In the genomic region with DNA sequence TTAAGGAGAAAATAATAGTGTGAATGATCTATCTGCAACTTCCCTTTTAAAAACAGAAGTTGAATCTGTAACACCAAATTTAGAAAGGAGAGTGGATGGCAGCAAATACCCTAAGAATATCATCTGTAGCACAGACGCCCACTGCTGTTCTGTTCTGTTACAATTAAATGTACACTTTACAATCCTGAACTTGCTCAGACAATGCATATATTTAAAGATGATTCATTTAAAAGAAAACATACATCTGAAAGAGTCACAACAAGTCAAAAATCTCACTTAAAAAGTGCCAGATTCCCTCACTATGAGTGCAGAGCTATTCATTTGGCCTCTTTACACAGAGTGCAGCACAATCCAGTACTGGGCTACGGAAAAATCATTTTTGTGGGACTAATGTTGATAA, we compare ENCODE assay signal across 11 cellular contexts. TPM values are rescaled to one million over a fixed set of nuclear protein-coding genes. Genes with fewer than 3 reads are reported as not detected.
DNase-seq lines count a peak whose midpoint lies in the region; ATAC-seq and TF ChIP-seq lines count a peak whose summit lies in the region.
"Had no signal": no experiment of that assay in that cellular context is flagged by ENCODE, and none has a peak within 500 bp of the region (broad histone marks: within the 10 kb centered on the region; RNA-seq: fewer than 3 reads in every experiment).

No MANE protein-coding gene starts in this region.

- no peak overlapping the region for H3T11ph ChIP-seq in H9 (ENCODE audit: low read length)

- H4K91ac ChIP-seq in H9 (ENCODE audit: insufficient read length, low read depth, low read length): no peak overlapping the region

- H4K5ac ChIP-seq in H9 (ENCODE audit: insufficient read length, low read depth, low read length): no peak overlapping the region

- no peak for TF ChIP-seq POLR2A in NB4 (IDR thresholded peaks at IDR 0.05; ENCODE audit: extremely low read depth, insufficient read length)

- peaks cover 0 to 1% (median 0%) of the 10 kb centered on the region in 3 donors for H3K27me3 Mint-ChIP-seq in CD14-positive monocyte (ENCODE audit: low read depth in 3 of 3)
- no peaks in the 10 kb centered on the region for H3K27me3 Mint-ChIP-seq in dendritic cell treated with granulocyte-macrophage colony-stimulating factor and Interleukin-4, amounts not matched to agents 40 ng/mL and 50 ng/mL, for 4 days
- H3K27me3 Mint-ChIP-seq in glutamatergic neuron (ENCODE audit: unreplicated experiment): no peaks in the 10 kb centered on the region
- peaks cover 18% of the 10 kb centered on the region for H3K27me3 Mint-ChIP-seq in H9 (ENCODE audit: low read depth)

- no peak overlapping the region for H2BK15ac ChIP-seq in H9 (ENCODE audit: low read depth, low read length)

- WGBS in H9 (ENCODE audit: extremely low coverage, insufficient read length, low lambda C conversion rate): no CpG with 5 or more reads among the region's 2 CpGs

- ATAC-seq in GM19463 (IDR thresholded peaks at IDR 0.05; ENCODE audit: unreplicated experiment): peak; percentile 44
- ATAC-seq in GM21367 (IDR thresholded peaks at IDR 0.05; ENCODE audit: unreplicated experiment): no peak

- no peak overlapping the region for H3K4ac ChIP-seq in H9 (ENCODE audit: low read depth, low read length)

- H2BK12ac ChIP-seq in H9 (ENCODE audit: insufficient read length, low read depth, low read length): no peak overlapping the region

- H3K9me3 Mint-ChIP-seq in CD14-positive monocyte (no peaks in the 10 kb centered on the region), glutamatergic neuron (ENCODE audit: unreplicated experiment) (no peaks in the 10 kb centered on the region), H9 (no peaks in the 10 kb centered on the region)
- no peaks in the 10 kb centered on the region for H3K9me3 Mint-ChIP-seq in dendritic cell treated with granulocyte-macrophage colony-stimulating factor and Interleukin-4, amounts not matched to agents 40 ng/mL and 50 ng/mL, for 4 days
- H3K9me3 Mint-ChIP-seq: nephron progenitor cell had no signal

- H3K79me1 ChIP-seq in H9 (ENCODE audit: insufficient read depth, low read depth, low read length, poor library complexity, severe bottlenecking): no peaks in the 10 kb centered on the region

- H3K23ac ChIP-seq in H9 (ENCODE audit: insufficient read length, low read depth, low read length): no peak overlapping the region

- H3K4me2 ChIP-seq in H9 (ENCODE audit: insufficient read depth, insufficient read length, low read length): no peak overlapping the region

- no peak overlapping the region for H2BK20ac ChIP-seq in H9 (ENCODE audit: low read depth, low read length, poor library complexity, severe bottlenecking)

- TF ChIP-seq CTCF in CD14-positive monocyte (IDR thresholded peaks at IDR 0.05) (no peak), NB4 (IDR thresholded peaks at IDR 0.05; ENCODE audit: low read depth, low read length) (peak; percentile 7), glutamatergic neuron (IDR thresholded peaks at IDR 0.05; ENCODE audit: partially characterized antibody, unreplicated experiment) (no peak), H9 (conservative IDR thresholded peaks at IDR 0.05) (no peak)

- no peaks in the 10 kb centered on the region for H3K4me1 ChIP-seq in H9 (ENCODE audit: insufficient read depth, low read length)

- no peaks in the 10 kb centered on the region; the same call in 1 of the 2 replicates for H3K27me3 ChIP-seq in H9 (ENCODE audit: insufficient read depth, low read length)

- DNase-seq in CD14-positive monocyte (ENCODE audit: low spot score) (no peak), NB4 (ENCODE audit: low read depth) (peak; percentile 74), EL (no peak), glutamatergic neuron (no peak), H9 (no peak)
- DNase-seq: NCI-H526 treated with DMSO at 0.1 percent for 48 hours; nephron progenitor cell; stimulated activated CD4-positive, alpha-beta T cell treated with anti-CD3 and anti-CD28 coated beads, Interleukin-12 subunit alpha, Interleukin-12 subunit beta, amount 100 ng/mL, for 4 hours had no signal

- H3K36me3 Mint-ChIP-seq in CD14-positive monocyte (peaks cover 8 to 9% of the 10 kb centered on the region in 2 donors), glutamatergic neuron (ENCODE audit: unreplicated experiment) (no peaks in the 10 kb centered on the region), H9 (ENCODE audit: insufficient read depth in 1 of 3, low read depth in 3 of 3) (no peaks in the 10 kb centered on the region)
- no peaks in the 10 kb centered on the region for H3K36me3 Mint-ChIP-seq in dendritic cell treated with granulocyte-macrophage colony-stimulating factor and Interleukin-4, amounts not matched to agents 40 ng/mL and 50 ng/mL, for 4 days (ENCODE audit: low read depth)

- no peak overlapping the region for H2BK5ac ChIP-seq in H9 (ENCODE audit: insufficient read length, low read length)

- H3K23me2 ChIP-seq in H9 (ENCODE audit: insufficient read length, low read depth, low read length, poor library complexity, severe bottlenecking): no peaks in the 10 kb centered on the region

- peak overlapping the region in 5 of 7 donors; percentile 1 to 83 (median 61) for H3K27ac Mint-ChIP-seq in CD14-positive monocyte
- H3K27ac Mint-ChIP-seq in dendritic cell treated with granulocyte-macrophage colony-stimulating factor and Interleukin-4, amounts not matched to agents 40 ng/mL and 50 ng/mL, for 4 days: peak overlapping the region; percentile 46
- H3K27ac Mint-ChIP-seq in glutamatergic neuron (ENCODE audit: unreplicated experiment): no peak overlapping the region
- H3K27ac Mint-ChIP-seq in H9: no peak overlapping the region
- H3K27ac Mint-ChIP-seq: nephron progenitor cell had no signal

- H3K14ac ChIP-seq in H9 (ENCODE audit: insufficient read depth, low read length): no peak overlapping the region

- no peak overlapping the region for H2AK5ac ChIP-seq in H9 (ENCODE audit: insufficient read length, low read length)

- H2BK120ac ChIP-seq in H9 (ENCODE audit: low read depth, low read length, poor library complexity, severe bottlenecking): no peak overlapping the region

- H3K4me3 ChIP-seq in NB4 (ENCODE audit: low read depth, low read length): no peak overlapping the region

- H3K4me1 Mint-ChIP-seq in CD14-positive monocyte (peaks cover 47% of the 10 kb centered on the region), glutamatergic neuron (ENCODE audit: low read depth, unreplicated experiment) (peaks cover 4% of the 10 kb centered on the region), H9 (peaks cover 5% of the 10 kb centered on the region in 2 experiments)
- peaks cover 33% of the 10 kb centered on the region for H3K4me1 Mint-ChIP-seq in dendritic cell treated with granulocyte-macrophage colony-stimulating factor and Interleukin-4, amounts not matched to agents 40 ng/mL and 50 ng/mL, for 4 days (ENCODE audit: low read depth)

- H3K18ac ChIP-seq in H9 (ENCODE audit: insufficient read length, low read depth, low read length): no peak overlapping the region

- no peak overlapping the region for H3K9ac ChIP-seq in H9 (ENCODE audit: extremely low read depth, insufficient read length, low read length)

- H3K4me3 Mint-ChIP-seq in CD14-positive monocyte: no peak overlapping the region
- no peak overlapping the region for H3K4me3 Mint-ChIP-seq in dendritic cell treated with granulocyte-macrophage colony-stimulating factor and Interleukin-4, amounts not matched to agents 40 ng/mL and 50 ng/mL, for 4 days
- H3K4me3 Mint-ChIP-seq in glutamatergic neuron (ENCODE audit: unreplicated experiment): no peak overlapping the region
- no peak overlapping the region for H3K4me3 Mint-ChIP-seq in H9
- H3K4me3 Mint-ChIP-seq: nephron progenitor cell had no signal

- intact Hi-C loops in CD14-positive monocyte (cut with micrococcal nuclease): no loop called here
- intact Hi-C loops in dendritic cell treated with granulocyte-macrophage colony-stimulating factor and Interleukin-4, amounts not matched to agents 40 ng/mL and 50 ng/mL, for 4 days (cut with micrococcal nuclease): no loop called here

- H3K79me2 ChIP-seq in H9 (ENCODE audit: insufficient read depth, low read length): no peaks in the 10 kb centered on the region

- no peak overlapping the region for H2AFZ ChIP-seq in H9 (ENCODE audit: low read length)

- H3K9me3 ChIP-seq in H9 (ENCODE audit: control insufficient read depth, low read depth, low read length): no peaks in the 10 kb centered on the region

- H3K27ac ChIP-seq in H9 (ENCODE audit: insufficient read length, low read depth, low read length): no peak overlapping the region

- no peaks in the 10 kb centered on the region for H4K20me1 ChIP-seq in H9 (ENCODE audit: control insufficient read depth, insufficient read depth, insufficient read length)

- no peak overlapping the region for H3K56ac ChIP-seq in H9 (ENCODE audit: insufficient read length, low read depth, low read length)

- no peak overlapping the region for H4K8ac ChIP-seq in H9 (replicated peaks; ENCODE audit: insufficient read length, low read depth, low read length)

RNA-seq across cellular contexts. Expression of gene SERTAD2, which starts 8.1 kb away (rescaled TPM):
- polyA plus RNA-seq in CD14-positive monocyte: 1 to 10 TPM; 8.5 to 8.8 TPM
- total RNA-seq in glutamatergic neuron (ENCODE audit: unreplicated experiment): 15.7 TPM
- 3.5 and 3.7 TPM in 2 replicates for total RNA-seq in H9 (2021)

Comparison
In these comparisons a context has a peak if more than half of its experiments do, and no peak if none do; other contexts are left out.
1. H3K27ac Mint-ChIP-seq: peak in CD14-positive monocyte (5 of 7) and dendritic cell treated with granulocyte-macrophage colony-stimulating factor and Interleukin-4, amounts not matched to agents 40 ng/mL and 50 ng/mL, for 4 days (single experiment); none in glutamatergic neuron (single experiment) and H9 (0 of 3).